ENCODE assay signal across 7 cellular contexts in the genomic region with DNA sequence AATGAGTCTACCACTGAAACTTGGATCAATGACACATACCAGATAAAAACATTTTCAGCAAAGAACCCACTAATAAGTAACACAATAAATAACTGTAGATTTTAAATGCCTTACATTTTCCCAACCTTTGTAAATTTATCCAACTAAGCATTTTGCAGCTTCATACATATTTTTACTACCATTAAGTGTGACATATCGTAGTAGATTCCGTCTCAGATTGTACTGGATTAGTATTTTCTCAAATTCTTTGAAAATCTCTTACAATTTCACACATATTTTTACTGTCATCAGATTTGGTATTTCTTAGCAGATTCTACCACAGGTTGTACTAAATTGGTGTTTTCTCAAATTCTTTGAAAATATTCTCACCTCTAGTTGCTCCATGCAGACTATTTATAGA. TPM values are rescaled to one million over a fixed set of nuclear protein-coding genes. Genes with fewer than 3 reads are reported as not detected.
"Had no signal": no experiment of that assay in that cellular context is flagged by ENCODE, and none has a peak within 500 bp of the region (broad histone marks: within the 10 kb centered on the region; RNA-seq: fewer than 3 reads in every experiment).

No MANE protein-coding gene starts in this region.

- DNase-seq: IMR-90, KBM-7, KG1 had no signal

- ATAC-seq: HepG2 had no signal

- H3K9ac ChIP-seq: KMS-11 had no signal

- H3K27ac ChIP-seq: HL-60, KMS-11 had no signal

- FAIRE-seq: HepG2, HTR-8/SVneo had no signal

- H3K4me2 ChIP-seq: KMS-11 had no signal

RNA-seq across cellular contexts. Expression of a gene that starts 26.0 kb away (rescaled TPM):
- polyA plus RNA-seq: HepG2 had no signal
